ENCODE assay signal across 8 cellular contexts in genomic region chr1:93878501-93878888, GRCh38. TPM values are rescaled to one million over a fixed set of nuclear protein-coding genes. Genes with fewer than 3 reads are reported as not detected.
DNase-seq lines count a peak whose midpoint lies in the region; ATAC-seq, FAIRE-seq and TF ChIP-seq lines count a peak whose summit lies in the region.

No MANE protein-coding gene starts in this region.

- FAIRE-seq in astrocyte (lab: Jason Lieb, UNC) = no peak

- H3K4me2 ChIP-seq in astrocyte (ENCODE audit: low read length) = peak overlapping the region; percentile 99

- peaks cover 3% of the 10 kb centered on the region for H3K4me1 Mint-ChIP-seq in astrocyte (ENCODE audit: low read depth, unreplicated experiment)

- H3K27ac ChIP-seq in astrocyte (ENCODE audit: low read depth, low read length) (peak overlapping the region; percentile 92), iPS-20b (ENCODE audit: low read length) (peak overlapping the region; percentile 75)

- H3K4me1 ChIP-seq in astrocyte (ENCODE audit: insufficient read depth, low read length) = peaks cover 8% of the 10 kb centered on the region
- peaks cover 5% of the 10 kb centered on the region for H3K4me1 ChIP-seq in iPS-20b (ENCODE audit: insufficient read depth, low read length)

- TF ChIP-seq CTCF in astrocyte (IDR thresholded peaks at IDR 0.05; ENCODE audit: insufficient read depth, low read depth, low read length) = no peak

- peaks cover 37% of the 10 kb centered on the region for H4K20me1 ChIP-seq in astrocyte (ENCODE audit: insufficient read depth, low read length)

- H3K9ac ChIP-seq in astrocyte (ENCODE audit: low read length) = peak overlapping the region; percentile 99
- H3K9ac ChIP-seq in iPS-20b (ENCODE audit: low read depth, low read length) = peak overlapping the region; percentile 93

- H3K27ac Mint-ChIP-seq in astrocyte (ENCODE audit: unreplicated experiment) = peak overlapping the region; percentile 97

- H3K9me3 ChIP-seq in astrocyte (ENCODE audit: insufficient read depth, low read depth, low read length) = no peaks in the 10 kb centered on the region
- H3K9me3 ChIP-seq in iPS-20b (ENCODE audit: insufficient read depth, low read depth, low read length) = no peaks in the 10 kb centered on the region

- peaks cover 39% of the 10 kb centered on the region for H3K36me3 ChIP-seq in astrocyte (ENCODE audit: insufficient read depth, low read length)
- peaks cover 43% of the 10 kb centered on the region for H3K36me3 ChIP-seq in iPS-20b (ENCODE audit: insufficient read depth, low read depth, low read length)

- no peaks in the 10 kb centered on the region for H3K27me3 Mint-ChIP-seq in astrocyte (ENCODE audit: low read depth, unreplicated experiment)

- peaks cover 44% of the 10 kb centered on the region for H3K79me2 ChIP-seq in astrocyte (ENCODE audit: insufficient read depth, low read length)

- H3K36me3 Mint-ChIP-seq in astrocyte (ENCODE audit: low read depth, unreplicated experiment) = peaks cover 2% of the 10 kb centered on the region

- H2AFZ ChIP-seq in astrocyte (ENCODE audit: low read depth, low read length) = peak overlapping the region; percentile 89

- H3K4me3 Mint-ChIP-seq in astrocyte (ENCODE audit: unreplicated experiment) = peak overlapping the region; percentile 97

- H3K4me3 ChIP-seq in astrocyte (ENCODE audit: insufficient read depth, low read depth, low read length) (peak overlapping the region; percentile 99), iPS-20b (ENCODE audit: low read length) (peak overlapping the region; percentile 98)

- DNase-seq in AG20443 (ENCODE audit: low spot score) (peak; percentile 59), T-helper 2 cell (peak; percentile 16 to 66 (median 52)), astrocyte (ENCODE audit: low read depth) (peak; percentile 18), NCI-H1105 (lab: John Stamatoyannopoulos, UW) (no peak)
- peak; percentile 51 for DNase-seq in stimulated activated CD4-positive, alpha-beta T cell treated with anti-CD3 and anti-CD28 coated beads, Interleukin-12 subunit alpha, Interleukin-12 subunit beta, amount 100 ng/mL, for 4 hours

- ATAC-seq in GM19043 (IDR thresholded peaks at IDR 0.05; ENCODE audit: low read depth, unreplicated experiment) (peak; percentile 35), HG03378 (IDR thresholded peaks at IDR 0.05; ENCODE audit: unreplicated experiment) (peak; percentile 38)

- no peaks in the 10 kb centered on the region for H3K9me3 Mint-ChIP-seq in astrocyte (ENCODE audit: unreplicated experiment)

- H3K27me3 ChIP-seq in astrocyte (ENCODE audit: insufficient read depth, low read length) = no peaks in the 10 kb centered on the region
- H3K27me3 ChIP-seq in iPS-20b (ENCODE audit: insufficient read depth, low read length) = no peaks in the 10 kb centered on the region

RNA-seq across cellular contexts. Expression of gene DNTTIP2, which starts 0.5 kb away (rescaled TPM):
- 47.5 and 55.3 TPM in 2 replicates for total RNA-seq in astrocyte

RNA-seq across cellular contexts. Expression of gene GCLM, which starts 30.7 kb away (rescaled TPM):
- 27.5 TPM in 2 replicates for total RNA-seq in astrocyte
